ENCODE assay signal across 15 cellular contexts in genomic region chr1:54464031-54464476, GRCh38. TPM values are rescaled to one million over a fixed set of nuclear protein-coding genes. Genes with fewer than 3 reads are reported as not detected.
DNase-seq lines count a peak whose midpoint lies in the region; TF ChIP-seq lines count a peak whose summit lies in the region.
"Had no signal": no experiment of that assay in that cellular context is flagged by ENCODE, and none has a peak within 500 bp of the region (broad histone marks: within the 10 kb centered on the region; RNA-seq: fewer than 3 reads in every experiment).

No MANE protein-coding gene starts in this region.

- H3K36me3 ChIP-seq in MM.1S (replicated peaks; ENCODE audit: insufficient read depth, low read length), result no peaks in the 10 kb centered on the region
- H3K36me3 ChIP-seq in right atrium auricular region, result no peaks in the 10 kb centered on the region
- H3K36me3 ChIP-seq: gastrocnemius medialis had no signal

- H3K36me3 Mint-ChIP-seq in T-helper 1 cell treated with Interleukin-12 subunit alpha and Interleukin-12 subunit beta and Interleukin-4 antibody, amounts not matched to agents 30 μg/mL and 1 μg/mL, for 36 hours (ENCODE audit: low read depth), result no peaks in the 10 kb centered on the region

- H4K20me1 ChIP-seq in MM.1S (ENCODE audit: insufficient read depth, low read length), result no peaks in the 10 kb centered on the region

- peaks cover 23% of the 10 kb centered on the region for H3K4me1 Mint-ChIP-seq in T-helper 1 cell treated with Interleukin-12 subunit alpha and Interleukin-12 subunit beta and Interleukin-4 antibody, amounts not matched to agents 30 μg/mL and 1 μg/mL, for 36 hours (ENCODE audit: low read depth)

- H3K27me3 ChIP-seq in MM.1S (replicated peaks; ENCODE audit: insufficient read depth, low read length), result no peaks in the 10 kb centered on the region
- no peaks in the 10 kb centered on the region for H3K27me3 ChIP-seq in right atrium auricular region
- H3K27me3 ChIP-seq: gastrocnemius medialis had no signal

- H3K4me3 Mint-ChIP-seq in T-helper 1 cell treated with Interleukin-12 subunit alpha and Interleukin-12 subunit beta and Interleukin-4 antibody, amounts not matched to agents 30 μg/mL and 1 μg/mL, for 36 hours, result no peak overlapping the region
- H3K4me3 Mint-ChIP-seq: activated naive CD4-positive, alpha-beta T cell treated with anti-CD3 and anti-CD28 coated beads, Interleukin-2, amount 10 ng/mL, durations not matched to agents 7 days and 5 days had no signal

- intact Hi-C loops in posterior vena cava (cut with DNase I), result no loop called here

- no peaks in the 10 kb centered on the region for H3K9me2 ChIP-seq in MM.1S (replicated peaks; ENCODE audit: insufficient read depth, low read length)

- H3K4me1 ChIP-seq in MM.1S (ENCODE audit: low read length), result peaks cover 13% of the 10 kb centered on the region
- H3K4me1 ChIP-seq in right atrium auricular region, result peaks cover 0 to 26% of the 10 kb centered on the region in 2 donors
- H3K4me1 ChIP-seq: A549 had no signal

- H3K4me3 ChIP-seq in MM.1S (ENCODE audit: low read length), result no peak overlapping the region
- H3K4me3 ChIP-seq in choroid plexus epithelial cell (ENCODE audit: low read depth, low read length), result no peak overlapping the region
- H3K4me3 ChIP-seq in right atrium auricular region, result no peak overlapping the region
- H3K4me3 ChIP-seq: A549, gastrocnemius medialis had no signal

- no peaks in the 10 kb centered on the region for H3K9me3 Mint-ChIP-seq in T-helper 1 cell treated with Interleukin-12 subunit alpha and Interleukin-12 subunit beta and Interleukin-4 antibody, amounts not matched to agents 30 μg/mL and 1 μg/mL, for 36 hours

- H3K9me3 ChIP-seq in MM.1S (replicated peaks; ENCODE audit: insufficient read depth, low read length) (no peaks in the 10 kb centered on the region), right atrium auricular region (no peaks in the 10 kb centered on the region)
- H3K9me3 ChIP-seq: A549, gastrocnemius medialis had no signal

- no peaks in the 10 kb centered on the region for H3K79me2 ChIP-seq in MM.1S (ENCODE audit: low read length)

- H3K27ac ChIP-seq in MM.1S (ENCODE audit: low read length) (no peak overlapping the region), right atrium auricular region (no peak overlapping the region)
- H3K27ac ChIP-seq: A549, gastrocnemius medialis had no signal

- no peak overlapping the region for H3K9ac ChIP-seq in MM.1S (ENCODE audit: low read length)

- peak overlapping the region; percentile 61 for H2AFZ ChIP-seq in MM.1S (ENCODE audit: low read length)

- H3K27me3 Mint-ChIP-seq in T-helper 1 cell treated with Interleukin-12 subunit alpha and Interleukin-12 subunit beta and Interleukin-4 antibody, amounts not matched to agents 30 μg/mL and 1 μg/mL, for 36 hours (ENCODE audit: low read depth), result no peaks in the 10 kb centered on the region

- peak overlapping the region; percentile 62 for H3K27ac Mint-ChIP-seq in T-helper 1 cell treated with Interleukin-12 subunit alpha and Interleukin-12 subunit beta and Interleukin-4 antibody, amounts not matched to agents 30 μg/mL and 1 μg/mL, for 36 hours
- H3K27ac Mint-ChIP-seq: activated naive CD4-positive, alpha-beta T cell treated with anti-CD3 and anti-CD28 coated beads, Interleukin-2, amount 10 ng/mL, durations not matched to agents 7 days and 5 days had no signal

- no peaks in the 10 kb centered on the region for H3F3A ChIP-seq in MM.1S (ENCODE audit: insufficient read depth, low read length)

- TF ChIP-seq CTCF in MM.1S (IDR thresholded peaks at IDR 0.05; ENCODE audit: low read length), result no peak
- no peak for TF ChIP-seq CTCF in choroid plexus epithelial cell (conservative IDR thresholded peaks at IDR 0.05; ENCODE audit: low read depth, low read length)
- TF ChIP-seq CTCF in right atrium auricular region (IDR thresholded peaks at IDR 0.05), result no peak

- H3K4me2 ChIP-seq in MM.1S (ENCODE audit: low read depth, low read length), result no peak overlapping the region
- H3K4me2 ChIP-seq: A549 had no signal

- no peak for DNase-seq in T-helper 1 cell
- DNase-seq in MM.1S, result no peak
- peak; percentile 23 for DNase-seq in choroid plexus epithelial cell (ENCODE audit: low read depth)
- DNase-seq in posterior vena cava (ENCODE audit: low spot score), result peak; percentile 18
- no peak for DNase-seq in NCI-H748 (lab: John Stamatoyannopoulos, UW; ENCODE audit: unreplicated experiment)
- DNase-seq in iPS-NIHi11 (ENCODE audit: low spot score), result no peak
- no peak for DNase-seq in right atrium auricular region (ENCODE audit: low spot score)
- DNase-seq: activated naive CD4-positive, alpha-beta T cell treated with anti-CD3 and anti-CD28 coated beads, Interleukin-2, amount 10 ng/mL, durations not matched to agents 7 days and 5 days; gastrocnemius medialis; NCI-H526; nucleus accumbens; SHP77; stimulated activated CD4-positive, alpha-beta T cell treated with anti-CD3 and anti-CD28 coated beads, Interleukin-12 subunit alpha, Interleukin-12 subunit beta, amount 100 ng/mL, for 4 hours had no signal

RNA-seq across cellular contexts. Expression of gene SSBP3, which starts 57.9 kb away (rescaled TPM):
- total RNA-seq in posterior vena cava (10 to 100 TPM; 41.8 to 56.1 TPM), right atrium auricular region (10 to 100 TPM; 15.2 to 16.6 TPM)

Comparison
In these comparisons a context has a peak if more than half of its experiments do, and no peak if none do; other contexts are left out.
1. DNase-seq: peak in choroid plexus epithelial cell (single experiment) and posterior vena cava (single experiment); none in T-helper 1 cell (0 of 5), MM.1S (single experiment), NCI-H748 (single experiment), iPS-NIHi11 (single experiment) and right atrium auricular region (single experiment).